In the genomic region with DNA sequence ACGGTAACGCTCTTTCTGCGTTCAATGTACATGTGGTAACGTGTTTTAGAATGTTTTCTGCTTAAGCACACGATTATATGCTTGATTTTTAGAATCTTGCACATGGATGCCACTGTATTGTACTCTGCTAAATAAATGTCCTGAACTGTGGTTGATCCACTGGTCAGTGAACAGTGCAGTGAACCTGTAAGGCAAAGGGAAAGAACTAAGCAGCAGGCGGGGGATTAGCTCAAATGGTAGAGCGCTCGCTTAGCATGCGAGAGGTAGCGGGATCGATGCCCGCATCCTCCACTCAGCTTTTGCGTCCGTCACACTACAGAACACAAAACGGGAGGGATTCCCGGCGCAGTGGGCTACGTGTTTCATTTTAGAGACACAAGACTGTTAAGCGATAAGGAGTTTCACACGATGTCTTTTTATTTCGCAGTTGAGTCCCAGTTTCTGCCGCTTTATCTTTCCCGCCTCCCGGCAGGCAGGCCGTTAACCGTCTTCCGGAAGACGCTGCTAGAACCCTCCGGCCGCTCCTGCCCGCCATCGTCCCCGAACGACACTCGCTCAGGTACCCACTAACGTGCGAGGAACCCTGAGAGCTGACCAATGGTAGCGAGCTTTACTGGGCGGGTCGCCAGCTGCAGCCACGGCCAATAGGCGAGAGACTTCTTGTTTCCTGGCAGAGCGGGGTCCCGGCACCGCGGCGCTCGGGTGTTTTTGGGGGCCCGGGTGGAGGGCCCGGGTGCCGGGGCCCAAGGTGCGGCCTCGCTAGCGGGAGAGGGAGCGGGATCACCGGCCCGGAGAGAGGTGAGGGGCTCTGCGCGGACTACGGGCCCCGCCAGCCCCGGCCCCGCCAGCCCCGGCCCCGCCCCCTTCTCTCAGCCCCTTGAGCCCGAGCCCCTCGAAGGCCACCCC, we compare ENCODE assay signal across 1 cellular context.
A peak's percentile ranks its signal among the peaks of the same experiment; 100 is the strongest.
TF ChIP-seq lines count a peak whose summit lies in the region.

A gene with protein sequence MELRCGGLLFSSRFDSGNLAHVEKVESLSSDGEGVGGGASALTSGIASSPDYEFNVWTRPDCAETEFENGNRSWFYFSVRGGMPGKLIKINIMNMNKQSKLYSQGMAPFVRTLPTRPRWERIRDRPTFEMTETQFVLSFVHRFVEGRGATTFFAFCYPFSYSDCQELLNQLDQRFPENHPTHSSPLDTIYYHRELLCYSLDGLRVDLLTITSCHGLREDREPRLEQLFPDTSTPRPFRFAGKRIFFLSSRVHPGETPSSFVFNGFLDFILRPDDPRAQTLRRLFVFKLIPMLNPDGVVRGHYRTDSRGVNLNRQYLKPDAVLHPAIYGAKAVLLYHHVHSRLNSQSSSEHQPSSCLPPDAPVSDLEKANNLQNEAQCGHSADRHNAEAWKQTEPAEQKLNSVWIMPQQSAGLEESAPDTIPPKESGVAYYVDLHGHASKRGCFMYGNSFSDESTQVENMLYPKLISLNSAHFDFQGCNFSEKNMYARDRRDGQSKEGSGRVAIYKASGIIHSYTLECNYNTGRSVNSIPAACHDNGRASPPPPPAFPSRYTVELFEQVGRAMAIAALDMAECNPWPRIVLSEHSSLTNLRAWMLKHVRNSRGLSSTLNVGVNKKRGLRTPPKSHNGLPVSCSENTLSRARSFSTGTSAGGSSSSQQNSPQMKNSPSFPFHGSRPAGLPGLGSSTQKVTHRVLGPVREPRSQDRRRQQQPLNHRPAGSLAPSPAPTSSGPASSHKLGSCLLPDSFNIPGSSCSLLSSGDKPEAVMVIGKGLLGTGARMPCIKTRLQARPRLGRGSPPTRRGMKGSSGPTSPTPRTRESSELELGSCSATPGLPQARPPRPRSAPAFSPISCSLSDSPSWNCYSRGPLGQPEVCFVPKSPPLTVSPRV (plus strand): TSS at position 673 of the 906 bp plus-strand sequence. CDS start 1,291 bp downstream, outside the sequence.

TF ChIP-seq in K562, 482 proteins besides CTCF, POLR2A, EP300 and RAD21 (continued from another document):
- TF ChIP-seq, protein P1, sequence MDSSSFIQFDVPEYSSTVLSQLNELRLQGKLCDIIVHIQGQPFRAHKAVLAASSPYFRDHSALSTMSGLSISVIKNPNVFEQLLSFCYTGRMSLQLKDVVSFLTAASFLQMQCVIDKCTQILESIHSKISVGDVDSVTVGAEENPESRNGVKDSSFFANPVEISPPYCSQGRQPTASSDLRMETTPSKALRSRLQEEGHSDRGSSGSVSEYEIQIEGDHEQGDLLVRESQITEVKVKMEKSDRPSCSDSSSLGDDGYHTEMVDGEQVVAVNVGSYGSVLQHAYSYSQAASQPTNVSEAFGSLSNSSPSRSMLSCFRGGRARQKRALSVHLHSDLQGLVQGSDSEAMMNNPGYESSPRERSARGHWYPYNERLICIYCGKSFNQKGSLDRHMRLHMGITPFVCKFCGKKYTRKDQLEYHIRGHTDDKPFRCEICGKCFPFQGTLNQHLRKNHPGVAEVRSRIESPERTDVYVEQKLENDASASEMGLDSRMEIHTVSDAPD (CRISPR knock-in tag; IDR thresholded peaks at IDR 0.05) = no peak
- TF ChIP-seq GTF2E2 (tag; IDR thresholded peaks at IDR 0.05) (peak; percentile 70; the same call in 1 of the 2 replicates), MAZ (CRISPR knock-in tag; conservative IDR thresholded peaks at IDR 0.05 in 1 of 2, IDR thresholded peaks at IDR 0.05 in 1 of 2) (peak; percentile 45 to 66), NFATC3 (IDR thresholded peaks at IDR 0.05) (0 out of 2 replicates have a peak, but pooled peaks have one; percentile 49), CCNT2 (IDR thresholded peaks at IDR 0.05; ENCODE audit: borderline replicate concordance, extremely low read depth, insufficient read length, low read depth, low read length) (no peak), TARDBP (IDR thresholded peaks at IDR 0.05) (no peak; the same call in 1 of the 2 replicates), TCF15 (CRISPR knock-in tag; IDR thresholded peaks at IDR 0.05) (peak; percentile 26; the same call in 1 of the 2 replicates), ARID3B (CRISPR knock-in tag; IDR thresholded peaks at IDR 0.05; ENCODE audit: borderline replicate concordance) (peak; percentile 83; the same call in 1 of the 2 replicates), SMARCA4 (IDR thresholded peaks at IDR 0.05) (0 out of 2 replicates have a peak, but pooled peaks have one; percentile 46), BRF1 (IDR thresholded peaks at IDR 0.05; ENCODE audit: borderline replicate concordance, extremely low read depth, insufficient read length) (peak; percentile 93), ZNF197 (CRISPR knock-in tag; IDR thresholded peaks at IDR 0.05; ENCODE audit: low read depth) (peak; percentile 44; the same call in 1 of the 2 replicates), CREM (IDR thresholded peaks at IDR 0.05; ENCODE audit: low read depth) (peak; percentile 67), CHD1 (IDR thresholded peaks at IDR 0.05; ENCODE audit: low read length) (peak; percentile 92), ZBTB8A (IDR thresholded peaks at IDR 0.05; ENCODE audit: partially characterized antibody) (peak; percentile 82), CXXC5 (CRISPR knock-in tag; IDR thresholded peaks at IDR 0.05) (peak; percentile 89), ZEB2 (IDR thresholded peaks at IDR 0.05) (no peak; the same call in 1 of the 2 replicates), NR2C1 (IDR thresholded peaks at IDR 0.05) (0 out of 2 replicates have a peak, but pooled peaks have one; percentile 17), NR2C1 (tag; IDR thresholded peaks at IDR 0.05) (0 out of 2 replicates have a peak, but pooled peaks have one; percentile 54), MAX (CRISPR knock-in tag; IDR thresholded peaks at IDR 0.05) (peak; percentile 66), TFAM (CRISPR knock-in tag; conservative IDR thresholded peaks at IDR 0.05) (no peak), RNF2 (IDR thresholded peaks at IDR 0.05) (peak; percentile 88), ZSCAN29 (IDR thresholded peaks at IDR 0.05) (peak; percentile 62; the same call in 1 of the 2 replicates), HLTF (IDR thresholded peaks at IDR 0.05) (0 out of 2 replicates have a peak, but pooled peaks have one; percentile 65), IFI16 (CRISPR knock-in tag; IDR thresholded peaks at IDR 0.05) (no peak), KAT8 (IDR thresholded peaks at IDR 0.05; ENCODE audit: low read depth) (no peak), RFX5 (IDR thresholded peaks at IDR 0.05; ENCODE audit: low read depth, low read length) (peak; percentile 62; the same call in 1 of the 2 replicates), PURB (CRISPR knock-in tag; IDR thresholded peaks at IDR 0.05; ENCODE audit: low read depth) (no peak), ZFP36 (IDR thresholded peaks at IDR 0.05; ENCODE audit: low read depth, low read length, partially characterized antibody) (peak; percentile 30), GATA2 (CRISPR knock-in tag; IDR thresholded peaks at IDR 0.05) (no peak), SPI1 (IDR thresholded peaks at IDR 0.05; ENCODE audit: borderline replicate concordance, low read depth, low read length) (no peak)
- TF ChIP-seq, protein P2, sequence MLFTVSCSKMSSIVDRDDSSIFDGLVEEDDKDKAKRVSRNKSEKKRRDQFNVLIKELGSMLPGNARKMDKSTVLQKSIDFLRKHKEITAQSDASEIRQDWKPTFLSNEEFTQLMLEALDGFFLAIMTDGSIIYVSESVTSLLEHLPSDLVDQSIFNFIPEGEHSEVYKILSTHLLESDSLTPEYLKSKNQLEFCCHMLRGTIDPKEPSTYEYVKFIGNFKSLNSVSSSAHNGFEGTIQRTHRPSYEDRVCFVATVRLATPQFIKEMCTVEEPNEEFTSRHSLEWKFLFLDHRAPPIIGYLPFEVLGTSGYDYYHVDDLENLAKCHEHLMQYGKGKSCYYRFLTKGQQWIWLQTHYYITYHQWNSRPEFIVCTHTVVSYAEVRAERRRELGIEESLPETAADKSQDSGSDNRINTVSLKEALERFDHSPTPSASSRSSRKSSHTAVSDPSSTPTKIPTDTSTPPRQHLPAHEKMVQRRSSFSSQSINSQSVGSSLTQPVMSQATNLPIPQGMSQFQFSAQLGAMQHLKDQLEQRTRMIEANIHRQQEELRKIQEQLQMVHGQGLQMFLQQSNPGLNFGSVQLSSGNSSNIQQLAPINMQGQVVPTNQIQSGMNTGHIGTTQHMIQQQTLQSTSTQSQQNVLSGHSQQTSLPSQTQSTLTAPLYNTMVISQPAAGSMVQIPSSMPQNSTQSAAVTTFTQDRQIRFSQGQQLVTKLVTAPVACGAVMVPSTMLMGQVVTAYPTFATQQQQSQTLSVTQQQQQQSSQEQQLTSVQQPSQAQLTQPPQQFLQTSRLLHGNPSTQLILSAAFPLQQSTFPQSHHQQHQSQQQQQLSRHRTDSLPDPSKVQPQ (CRISPR knock-in tag; IDR thresholded peaks at IDR 0.05; ENCODE audit: borderline replicate concordance) = no peak
